In the genomic region with DNA sequence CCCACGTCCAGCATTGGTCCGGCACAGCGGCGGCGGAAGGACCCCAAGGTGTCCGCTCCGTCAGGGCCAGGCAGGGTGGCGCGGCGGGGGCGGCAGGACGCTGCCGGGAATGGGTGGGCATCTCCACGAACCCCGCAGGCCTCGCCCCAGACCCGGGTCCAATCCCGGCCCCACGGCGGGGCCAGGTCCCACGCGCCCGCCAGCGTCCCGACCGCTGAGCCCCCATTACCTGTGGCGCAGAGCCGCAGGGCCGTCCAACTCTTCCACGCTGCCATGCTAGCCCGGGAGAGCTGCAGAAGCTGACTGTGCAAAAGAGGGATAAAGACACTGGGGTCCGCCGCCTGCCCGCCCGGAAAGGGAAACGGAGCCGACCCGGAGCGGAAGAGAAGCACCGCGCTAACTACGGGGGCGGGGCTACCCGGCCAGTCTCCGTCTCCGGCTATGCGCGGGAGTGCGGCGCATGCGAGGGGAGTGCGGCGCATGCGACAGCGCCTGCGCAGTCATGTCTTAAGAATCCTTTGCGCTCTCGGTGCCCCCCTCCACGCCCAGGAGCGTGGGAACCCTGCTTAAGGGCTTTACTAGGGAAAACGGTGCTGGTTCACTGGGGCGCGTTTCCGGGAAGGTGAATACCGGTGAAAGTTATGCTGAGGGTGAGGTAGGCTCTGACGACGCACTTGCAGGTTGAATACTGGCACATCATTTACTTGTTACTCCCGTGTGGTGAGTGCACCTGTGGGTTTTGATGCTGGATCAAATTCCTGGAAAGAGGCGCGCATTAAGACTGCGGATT, we compare ENCODE assay signal across 7 cellular contexts.
A peak's percentile ranks its signal among the peaks of the same experiment; 100 is the strongest.
DNase-seq lines count a peak whose midpoint lies in the region; ATAC-seq and TF ChIP-seq lines count a peak whose summit lies in the region.

A gene with protein sequence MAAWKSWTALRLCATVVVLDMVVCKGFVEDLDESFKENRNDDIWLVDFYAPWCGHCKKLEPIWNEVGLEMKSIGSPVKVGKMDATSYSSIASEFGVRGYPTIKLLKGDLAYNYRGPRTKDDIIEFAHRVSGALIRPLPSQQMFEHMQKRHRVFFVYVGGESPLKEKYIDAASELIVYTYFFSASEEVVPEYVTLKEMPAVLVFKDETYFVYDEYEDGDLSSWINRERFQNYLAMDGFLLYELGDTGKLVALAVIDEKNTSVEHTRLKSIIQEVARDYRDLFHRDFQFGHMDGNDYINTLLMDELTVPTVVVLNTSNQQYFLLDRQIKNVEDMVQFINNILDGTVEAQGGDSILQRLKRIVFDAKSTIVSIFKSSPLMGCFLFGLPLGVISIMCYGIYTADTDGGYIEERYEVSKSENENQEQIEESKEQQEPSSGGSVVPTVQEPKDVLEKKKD (minus strand): TSS at position 402 of the 790 bp plus-strand sequence. CDS start 127 bp downstream, at position 275.

- H3K4me3 ChIP-seq in retinal pigment epithelial cell (ENCODE audit: low read length) = peak within 1 kb of the TSS; percentile 88

- ATAC-seq in GM18508 (IDR thresholded peaks at IDR 0.05; ENCODE audit: insufficient read depth, unreplicated experiment) (peak; percentile 82), HG03025 (IDR thresholded peaks at IDR 0.05; ENCODE audit: low FRiP score, unreplicated experiment) (peak; percentile 99)

- peak; percentile 95 to 97 for DNase-seq in NCI-H2081 (lab: John Stamatoyannopoulos, UW)
- peak; percentile 66 for DNase-seq in T1000 (lab: John Stamatoyannopoulos, UW)
- peak; percentile 97 for DNase-seq in astrocyte of the hippocampus (ENCODE audit: low read depth, low spot score)
- DNase-seq in hippocampal formation (lab: John Stamatoyannopoulos, UW) = peak; percentile 80 to 84
- DNase-seq in retinal pigment epithelial cell (ENCODE audit: low read depth) = peak; percentile 81

- no peak for TF ChIP-seq CTCF in retinal pigment epithelial cell (conservative IDR thresholded peaks at IDR 0.05; ENCODE audit: low read depth, low read length)

Comparison
In these comparisons a context has a peak if more than half of its experiments do, and no peak if none do; other contexts are left out.
1. Peak in every context shown above with its lines: DNase-seq, ATAC-seq and H3K4me3 ChIP-seq.